Comparison of ENCODE assay signal across 8 cellular contexts in the genomic region with DNA sequence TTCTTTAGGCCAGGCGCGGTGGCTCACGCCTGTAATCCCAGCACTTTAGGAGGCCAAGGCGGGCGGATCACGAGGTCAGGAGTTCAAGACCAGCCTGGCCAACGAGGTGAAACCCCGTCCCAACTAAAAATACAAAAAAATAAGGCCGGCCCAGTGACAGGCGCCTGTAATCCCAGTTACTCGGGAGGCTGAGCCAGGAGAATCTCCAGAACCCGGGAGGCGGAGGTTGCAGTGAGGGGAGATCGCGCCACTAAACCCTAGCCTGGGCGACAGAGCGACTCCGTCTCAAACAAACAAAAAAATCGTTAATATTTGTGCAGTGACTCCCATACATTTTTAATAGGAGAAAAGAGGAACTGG. TPM values are rescaled to one million over a fixed set of nuclear protein-coding genes. Genes with fewer than 3 reads are reported as not detected.
DNase-seq lines count a peak whose midpoint lies in the region; ATAC-seq and TF ChIP-seq lines count a peak whose summit lies in the region.
"Not testable (repeated sequence)": the region's sequence is repeated elsewhere in the genome, so short reads cannot be mapped to it uniquely, and the experiment has no call there.

No MANE protein-coding gene starts in this region.

- H3K4me3 ChIP-seq in SJCRH30 (peak overlapping the region; percentile 84), epithelial cell of proximal tubule (ENCODE audit: low read depth, low read length) (peak overlapping the region; percentile 97), liver (ENCODE audit: low read depth in 1 of 3, low read length in 3 of 3) (peak overlapping the region; percentile 77 to 95 (median 95)), psoas muscle (peak overlapping the region; percentile 76), uterus (peak overlapping the region; percentile 69 to 97)

- not testable (repeated sequence) for H3K27me3 Mint-ChIP-seq in activated naive CD8-positive, alpha-beta T cell treated with anti-CD3 and anti-CD28 coated beads for 36 hours

- peaks cover 16% of the 10 kb centered on the region for H3K4me1 Mint-ChIP-seq in activated naive CD8-positive, alpha-beta T cell treated with anti-CD3 and anti-CD28 coated beads for 36 hours

- peak overlapping the region; percentile 83 for H3K27ac Mint-ChIP-seq in activated naive CD8-positive, alpha-beta T cell treated with anti-CD3 and anti-CD28 coated beads for 36 hours

- 6% methylated on average over 19 of the region's 19 CpGs for WGBS in liver
- WGBS in psoas muscle, 3 donors: 1 to 2% (median 1%) methylated on average over 19 of the region's 19 CpGs

- H3K27me3 ChIP-seq in SJCRH30; liver (ENCODE audit: control insufficient read depth in 4 of 4, insufficient read depth in 4 of 4, low read length in 3 of 4); psoas muscle (ENCODE audit: insufficient read depth in 3 of 3, low read length in 2 of 3); uterus: not testable (repeated sequence)

- peak overlapping the region in 1 of 2 donors; percentile 73 for H3K9ac ChIP-seq in liver (ENCODE audit: low read depth in 1 of 2, low read length in 2 of 2)

- not testable (repeated sequence) for TF ChIP-seq RAD21 in liver (IDR thresholded peaks at IDR 0.05)

- H3K27ac ChIP-seq in SJCRH30 (peak overlapping the region; percentile 84), liver (ENCODE audit: low read depth in 1 of 2, low read length in 2 of 2) (peak overlapping the region in 1 of 2 donors; percentile 29), psoas muscle (peak overlapping the region; percentile 86), uterus (peak overlapping the region; percentile 82 to 90)

- peak overlapping the region; percentile 88 for H3K4me3 Mint-ChIP-seq in activated naive CD8-positive, alpha-beta T cell treated with anti-CD3 and anti-CD28 coated beads for 36 hours

- peaks cover 50% of the 10 kb centered on the region for H3K36me3 Mint-ChIP-seq in activated naive CD8-positive, alpha-beta T cell treated with anti-CD3 and anti-CD28 coated beads for 36 hours

- TF ChIP-seq POLR2A in GM18505 (IDR thresholded peaks at IDR 0.05; ENCODE audit: borderline replicate concordance, extremely low read depth, insufficient read depth, insufficient read length); uterus (IDR thresholded peaks at IDR 0.05): not testable (repeated sequence)

- H3K4me1 ChIP-seq in SJCRH30; liver (ENCODE audit: control insufficient read depth in 4 of 4, insufficient read depth in 4 of 4, low read length in 3 of 4); psoas muscle; uterus: not testable (repeated sequence)

- peaks cover 16% of the 10 kb centered on the region for H3K9me3 ChIP-seq in SJCRH30 (replicated peaks)
- not testable (repeated sequence) for H3K9me3 ChIP-seq in liver (ENCODE audit: control insufficient read depth in 4 of 4, low read length in 3 of 4); psoas muscle; uterus

- H3K9me3 Mint-ChIP-seq in activated naive CD8-positive, alpha-beta T cell treated with anti-CD3 and anti-CD28 coated beads for 36 hours: not testable (repeated sequence)

- TF ChIP-seq CTCF in epithelial cell of proximal tubule (conservative IDR thresholded peaks at IDR 0.05; ENCODE audit: low read depth, low read length); liver (IDR thresholded peaks at IDR 0.05; ENCODE audit: low read depth, low read length, missing input control); psoas muscle (IDR thresholded peaks at IDR 0.05); uterus (IDR thresholded peaks at IDR 0.05): not testable (repeated sequence)

- peak in 1 of 2 experiments; percentile 6 for DNase-seq in SJCRH30
- peak; percentile 1 for DNase-seq in activated naive CD8-positive, alpha-beta T cell treated with anti-CD3 and anti-CD28 coated beads for 36 hours
- DNase-seq in epithelial cell of proximal tubule (ENCODE audit: low read depth); psoas muscle; uterus: not testable (repeated sequence)

- H3K36me3 ChIP-seq in SJCRH30 (peaks cover 43% of the 10 kb centered on the region), liver (ENCODE audit: control insufficient read depth in 4 of 4, insufficient read depth in 3 of 4, low read depth in 1 of 4, low read length in 3 of 4) (peaks cover 0 to 15% (median 4%) of the 10 kb centered on the region in 4 donors), psoas muscle (ENCODE audit: insufficient read depth in 1 of 2, low read depth in 1 of 2) (peaks cover 0 to 38% of the 10 kb centered on the region in 2 donors)
- H3K36me3 ChIP-seq in uterus: not testable (repeated sequence)

- intact Hi-C loops in psoas muscle (cut with DNase I): loop anchor here in 1 of 2 donors (10.0 kb wide), 1 partner anchor 262 kb away; a partner anchor contains a TSS
- intact Hi-C loops in uterus (cut with DNase I; ENCODE audit: low total_unique reads): not testable (repeated sequence)

- ATAC-seq in GM18505 (IDR thresholded peaks at IDR 0.05; ENCODE audit: unreplicated experiment): peak; percentile 12
- peak; percentile 5 for ATAC-seq in HG02981 (IDR thresholded peaks at IDR 0.05; ENCODE audit: unreplicated experiment)
- ATAC-seq in psoas muscle: peak in 2 of 4 donors; percentile 12 to 37

RNA-seq across cellular contexts. Expression of a gene that starts 0.7 kb away (rescaled TPM):
- 19.0 and 24.5 TPM in 2 replicates for total RNA-seq in SJCRH30 (2014; rRNA removed; shearing (Covaris generic))
- total RNA-seq in activated naive CD8-positive, alpha-beta T cell treated with anti-CD3 and anti-CD28 coated beads for 36 hours: 10 to 100 TPM; 23.4 to 28.2 TPM
- total RNA-seq in epithelial cell of proximal tubule (6.9 and 10.1 TPM in 2 replicates), liver (1 to 10 TPM; 1.9 to 6.1 TPM), psoas muscle (1 to 10 TPM; 3.1 to 6.0 (median 4.9) TPM), uterus (10 to 100 TPM in 3 of 4 donors, 1 to 10 TPM in 1; 7.2 to 18.0 (median 14.3) TPM)
- polyA plus RNA-seq in liver (under 1 TPM; 0.51 to 0.94 TPM), psoas muscle (1 to 10 TPM in 1 of 3 donors, under 1 TPM in 2; 0.65 to 5.1 (median 0.94) TPM)
